Comparison of ENCODE assay signal across 8 cellular contexts in genomic region chr9:36190388-36191289, GRCh38. TPM values are rescaled to one million over a fixed set of nuclear protein-coding genes. Genes with fewer than 3 reads are reported as not detected.
DNase-seq lines count a peak whose midpoint lies in the region; ATAC-seq, FAIRE-seq and TF ChIP-seq lines count a peak whose summit lies in the region.

TSS of gene CLTA (plus strand) at chr9:36190921. CDS start at chr9:36191057, 136 bp downstream.

- H3K9ac ChIP-seq in ES-I3 (ENCODE audit: low read depth, low read length), result peak within 1 kb of the TSS; percentile 85

- H3K27me3 Mint-ChIP-seq in activated T-helper 2 cell treated with anti-CD3 and anti-CD28 coated beads, Interferon-gamma antibody, Interleukin-2, Interleukin-4, amounts not matched to agents 10 μg/mL and 5 μg/mL and 100 μg/mL, durations not matched to agents 14 hours and 24 hours and 36 hours (ENCODE audit: low read depth), result peaks cover 8% of the 10 kb centered on the region
- peaks cover 0 to 5% (median 0%) of the 10 kb centered on the region in 5 donors for H3K27me3 Mint-ChIP-seq in naive thymus-derived CD8-positive, alpha-beta T cell

- no peaks in the 10 kb centered on the region for H3K9me3 Mint-ChIP-seq in activated T-helper 2 cell treated with anti-CD3 and anti-CD28 coated beads, Interferon-gamma antibody, Interleukin-2, Interleukin-4, amounts not matched to agents 10 μg/mL and 5 μg/mL and 100 μg/mL, durations not matched to agents 14 hours and 24 hours and 36 hours
- H3K9me3 Mint-ChIP-seq in naive thymus-derived CD8-positive, alpha-beta T cell, result no peaks in the 10 kb centered on the region

- H3K36me3 Mint-ChIP-seq in activated T-helper 2 cell treated with anti-CD3 and anti-CD28 coated beads, Interferon-gamma antibody, Interleukin-2, Interleukin-4, amounts not matched to agents 10 μg/mL and 5 μg/mL and 100 μg/mL, durations not matched to agents 14 hours and 24 hours and 36 hours (ENCODE audit: low read depth), result peaks cover 37% of the 10 kb centered on the region
- H3K36me3 Mint-ChIP-seq in naive thymus-derived CD8-positive, alpha-beta T cell, result peaks cover 0 to 23% (median 1%) of the 10 kb centered on the region in 3 donors

- H3K4me3 Mint-ChIP-seq in activated T-helper 2 cell treated with anti-CD3 and anti-CD28 coated beads, Interferon-gamma antibody, Interleukin-2, Interleukin-4, amounts not matched to agents 10 μg/mL and 5 μg/mL and 100 μg/mL, durations not matched to agents 14 hours and 24 hours and 36 hours (ENCODE audit: low read depth), result peak within 1 kb of the TSS; percentile 98
- peak within 1 kb of the TSS; percentile 88 to 99 (median 96) for H3K4me3 Mint-ChIP-seq in naive thymus-derived CD8-positive, alpha-beta T cell

- POLR2A ChIA-PET in naive thymus-derived CD8-positive, alpha-beta T cell (lab: Charles Lee), result interaction anchor here (0.6 to 2.3 kb wide), 16 partner anchors 11 to 538 kb away, joined by 3 to 14 read pairs (median 4); partner anchors contain the start of genes GLIPR2, GNE, RECK and RNF38

- H3K9me3 ChIP-seq in ES-I3 (ENCODE audit: control insufficient read depth, insufficient read depth, low read length), result no peaks in the 10 kb centered on the region
- no peaks in the 10 kb centered on the region for H3K9me3 ChIP-seq in RWPE2 (ENCODE audit: severe bottlenecking)

- peak; percentile 92 for TF ChIP-seq POLR2A in H54 (IDR thresholded peaks at IDR 0.05; ENCODE audit: low read depth, low read length)

- peak within 1 kb of the TSS; percentile 54 for H3K27ac ChIP-seq in RWPE2 (ENCODE audit: poor library complexity, severe bottlenecking)

- peak; percentile 97 for ATAC-seq in RWPE2 (ENCODE audit: low read depth)
- ATAC-seq in naive thymus-derived CD8-positive, alpha-beta T cell, result peak; percentile 97 to 98

- H3K36me3 ChIP-seq in ES-I3 (ENCODE audit: insufficient read depth, low read length) (no peaks in the 10 kb centered on the region), RWPE2 (ENCODE audit: low read depth) (peaks cover 18% of the 10 kb centered on the region)

- peak; percentile 77 for TF ChIP-seq CTCF in RWPE2 (IDR thresholded peaks at IDR 0.05; ENCODE audit: poor library complexity, severe bottlenecking)
- TF ChIP-seq CTCF in fibroblast of mammary gland (conservative IDR thresholded peaks at IDR 0.05; ENCODE audit: control insufficient read depth, insufficient read depth, low read depth, low read length), result peak; percentile 65

- DNase-seq in H54 (ENCODE audit: insufficient read length, low spot score) (peak; percentile 87), LoVo (ENCODE audit: low spot score) (peak; percentile 98), RWPE2 (ENCODE audit: low spot score) (peak; percentile 97), fibroblast of mammary gland (ENCODE audit: low read depth) (peak; percentile 99)
- peak; percentile 96 for DNase-seq in activated T-helper 2 cell treated with anti-CD3 and anti-CD28 coated beads, Interferon-gamma antibody, Interleukin-2, Interleukin-4, amounts not matched to agents 10 μg/mL and 5 μg/mL and 100 μg/mL, durations not matched to agents 14 hours and 24 hours and 36 hours (ENCODE audit: low spot score)
- peak; percentile 82 to 98 (median 94) for DNase-seq in naive thymus-derived CD8-positive, alpha-beta T cell
- DNase-seq in stimulated activated naive CD4-positive, alpha-beta T cell (lab: John Stamatoyannopoulos, UW), result peak; percentile 86 to 95 (median 94)

- H3K4me1 ChIP-seq in ES-I3 (ENCODE audit: insufficient read depth, low read length) (peaks cover 20% of the 10 kb centered on the region), RWPE2 (ENCODE audit: insufficient read depth, poor library complexity, severe bottlenecking) (peaks cover 15% of the 10 kb centered on the region)

- H3K27ac Mint-ChIP-seq in activated T-helper 2 cell treated with anti-CD3 and anti-CD28 coated beads, Interferon-gamma antibody, Interleukin-2, Interleukin-4, amounts not matched to agents 10 μg/mL and 5 μg/mL and 100 μg/mL, durations not matched to agents 14 hours and 24 hours and 36 hours, result peak within 1 kb of the TSS; percentile 74
- H3K27ac Mint-ChIP-seq in naive thymus-derived CD8-positive, alpha-beta T cell, result peak within 1 kb of the TSS; percentile 62 to 98 (median 94)

- H3K4me1 Mint-ChIP-seq in activated T-helper 2 cell treated with anti-CD3 and anti-CD28 coated beads, Interferon-gamma antibody, Interleukin-2, Interleukin-4, amounts not matched to agents 10 μg/mL and 5 μg/mL and 100 μg/mL, durations not matched to agents 14 hours and 24 hours and 36 hours (ENCODE audit: low read depth), result peaks cover 47% of the 10 kb centered on the region
- peaks cover 32 to 62% (median 47%) of the 10 kb centered on the region in 4 donors for H3K4me1 Mint-ChIP-seq in naive thymus-derived CD8-positive, alpha-beta T cell

- no peaks in the 10 kb centered on the region for H3K27me3 ChIP-seq in RWPE2 (ENCODE audit: insufficient read depth, poor library complexity, severe bottlenecking)

- intact Hi-C loops in activated T-helper 2 cell treated with anti-CD3 and anti-CD28 coated beads, Interferon-gamma antibody, Interleukin-2, Interleukin-4, amounts not matched to agents 10 μg/mL and 5 μg/mL and 100 μg/mL, durations not matched to agents 14 hours and 24 hours and 36 hours (cut with micrococcal nuclease), result loop anchor here (1.0 to 2.0 kb wide), 6 partner anchors 14 to 210 kb away; partner anchors contain the start of genes GLIPR2, GNE and RNF38

- H3K4me3 ChIP-seq in RWPE2 (ENCODE audit: severe bottlenecking) (peak within 1 kb of the TSS; percentile 88), fibroblast of mammary gland (ENCODE audit: control insufficient read depth, low read depth, low read length) (peak within 1 kb of the TSS; percentile 81)

- peak; percentile 86 for FAIRE-seq in H54 (lab: Jason Lieb, UNC)

RNA-seq across cellular contexts. Expression of gene CLTA, which starts in this region (rescaled TPM):
- total RNA-seq in activated T-helper 2 cell treated with anti-CD3 and anti-CD28 coated beads, Interferon-gamma antibody, Interleukin-2, Interleukin-4, amounts not matched to agents 10 μg/mL and 5 μg/mL and 100 μg/mL, durations not matched to agents 14 hours and 24 hours and 36 hours, result 160 and 161 TPM in 2 replicates
- 10 to 100 TPM; 56.7 to 59.0 TPM for total RNA-seq in naive thymus-derived CD8-positive, alpha-beta T cell
- polyA plus RNA-seq in naive thymus-derived CD8-positive, alpha-beta T cell, result 10 to 100 TPM; 60.8 to 84.5 (median 71.0) TPM

Comparison
In these comparisons a context has a peak if more than half of its experiments do, and no peak if none do; other contexts are left out.
1. Peak in every context shown above with its lines: DNase-seq, ATAC-seq, H3K4me3 ChIP-seq and H3K27ac ChIP-seq.